Comparison of ENCODE assay signal across 17 cellular contexts in genomic region chr17:49521088-49521450, GRCh38. TPM values are rescaled to one million over a fixed set of nuclear protein-coding genes. Genes with fewer than 3 reads are reported as not detected.
"Had no signal": no experiment of that assay in that cellular context is flagged by ENCODE, and none has a peak within 500 bp of the region (broad histone marks: within the 10 kb centered on the region; RNA-seq: fewer than 3 reads in every experiment).

No MANE protein-coding gene starts in this region.

- H3K9me3 Mint-ChIP-seq: activated naive CD4-positive, alpha-beta T cell treated with anti-CD3 and anti-CD28 coated beads, Interleukin-2, amount 50 U/mL, for 24 hours; activated T-cell treated with anti-CD3 and anti-CD28 coated beads, Interleukin-2, amount 50 U/mL, for 72 hours; natural killer cell treated with Interleukin-12 subunit alpha and Interleukin-12 subunit beta and Interleukin-15 and Interleukin-18, amount 100 ng/mL, for 72 hours; T-helper 1 cell treated with Interleukin-12 subunit alpha and Interleukin-12 subunit beta and Interleukin-4 antibody, amounts not matched to agents 30 μg/mL and 1 μg/mL, for 36 hours had no signal

- H3K27ac ChIP-seq: ascending aorta had no signal

- H3K27me3 Mint-ChIP-seq: activated naive CD4-positive, alpha-beta T cell treated with anti-CD3 and anti-CD28 coated beads, Interleukin-2, amount 50 U/mL, for 24 hours had no signal

- H3K27me3 ChIP-seq: ascending aorta had no signal

- DNase-seq: activated CD4-positive, alpha-beta T cell treated with anti-CD3 and anti-CD28 coated beads for 1 hour; activated CD8-positive, alpha-beta memory T cell treated with anti-CD3 and anti-CD28 coated beads for 24 hours; activated CD8-positive, alpha-beta memory T cell treated with anti-CD3 and anti-CD28 coated beads, Interleukin-2, amount 50 U/mL, for 48 hours; activated T-cell treated with anti-CD3 and anti-CD28 coated beads, Interleukin-2, amount 50 U/mL, for 72 hours; effector CD4-positive, alpha-beta T cell; left colon; occipital lobe; stimulated activated naive CD8-positive, alpha-beta T cell treated with anti-CD3 and anti-CD28 coated beads, Interleukin-15, Interleukin-2, amounts not matched to agents 100 U/mL and 50 U/mL, for 24 hours; substantia nigra; trophoblast cell had no signal

- ATAC-seq: activated T-cell treated with anti-CD3 and anti-CD28 coated beads, Interleukin-2, amount 50 U/mL, for 72 hours; left colon; natural killer cell treated with Interleukin-12 subunit alpha and Interleukin-12 subunit beta and Interleukin-15 and Interleukin-18, amount 100 ng/mL, for 72 hours; stimulated activated naive CD8-positive, alpha-beta T cell treated with anti-CD3 and anti-CD28 coated beads, Interleukin-15, Interleukin-2, amounts not matched to agents 100 U/mL and 50 U/mL, for 24 hours had no signal

- H3K4me3 ChIP-seq: ascending aorta, esophagus muscularis mucosa, lung had no signal

- H3K4me3 Mint-ChIP-seq: activated naive CD4-positive, alpha-beta T cell treated with anti-CD3 and anti-CD28 coated beads, Interleukin-2, amount 50 U/mL, for 24 hours; activated T-cell treated with anti-CD3 and anti-CD28 coated beads, Interleukin-2, amount 50 U/mL, for 72 hours; natural killer cell treated with Interleukin-12 subunit alpha and Interleukin-12 subunit beta and Interleukin-15 and Interleukin-18, amount 100 ng/mL, for 72 hours; T-helper 1 cell treated with Interleukin-12 subunit alpha and Interleukin-12 subunit beta and Interleukin-4 antibody, amounts not matched to agents 30 μg/mL and 1 μg/mL, for 36 hours had no signal

- H3K27ac Mint-ChIP-seq: activated T-cell treated with anti-CD3 and anti-CD28 coated beads, Interleukin-2, amount 50 U/mL, for 72 hours; natural killer cell treated with Interleukin-12 subunit alpha and Interleukin-12 subunit beta and Interleukin-15 and Interleukin-18, amount 100 ng/mL, for 72 hours; progenitor cell of endocrine pancreas; T-helper 1 cell treated with Interleukin-12 subunit alpha and Interleukin-12 subunit beta and Interleukin-4 antibody, amounts not matched to agents 30 μg/mL and 1 μg/mL, for 36 hours had no signal

- H3K36me3 ChIP-seq: ascending aorta, esophagus muscularis mucosa had no signal

- H3K36me3 Mint-ChIP-seq: activated naive CD4-positive, alpha-beta T cell treated with anti-CD3 and anti-CD28 coated beads, Interleukin-2, amount 50 U/mL, for 24 hours; natural killer cell treated with Interleukin-12 subunit alpha and Interleukin-12 subunit beta and Interleukin-15 and Interleukin-18, amount 100 ng/mL, for 72 hours had no signal

- H3K9me3 ChIP-seq: ascending aorta, esophagus muscularis mucosa had no signal

RNA-seq across cellular contexts. Expression of gene NXPH3, which starts 54.6 kb away (rescaled TPM):
- total RNA-seq: natural killer cell treated with Interleukin-12 subunit alpha and Interleukin-12 subunit beta and Interleukin-15 and Interleukin-18, amount 100 ng/mL, for 72 hours had no signal
